15 cellular contexts compared by ENCODE assay signal in the genomic region with DNA sequence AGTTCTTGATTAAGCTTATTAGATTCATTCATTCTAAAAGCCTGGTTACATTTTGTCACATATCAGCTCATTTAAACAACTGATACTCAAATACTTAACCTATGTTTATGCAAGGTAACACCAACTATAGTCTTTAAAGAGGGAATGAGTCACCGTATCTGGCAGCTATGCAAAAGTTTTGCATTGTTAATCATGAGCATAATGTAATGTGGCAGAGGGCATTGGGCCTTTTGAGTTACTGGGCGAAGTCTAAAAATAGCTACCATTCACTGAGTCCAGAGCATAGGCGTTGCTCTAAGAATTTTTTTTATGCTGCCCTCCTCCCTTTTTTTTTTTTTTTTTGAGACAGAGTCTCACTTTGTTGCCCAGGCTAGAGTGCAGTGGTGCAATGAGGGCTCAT.
DNase-seq lines count a peak whose midpoint lies in the region; ATAC-seq, FAIRE-seq and TF ChIP-seq lines count a peak whose summit lies in the region.
"Had no signal": no experiment of that assay in that cellular context is flagged by ENCODE, and none has a peak within 500 bp of the region (broad histone marks: within the 10 kb centered on the region; RNA-seq: fewer than 3 reads in every experiment).

No MANE protein-coding gene starts in this region.

- 67% methylated on average over 3 of the region's 3 CpGs for WGBS in HUES64

- no peaks in the 10 kb centered on the region for H3K36me3 Mint-ChIP-seq in effector memory CD8-positive, alpha-beta T cell (ENCODE audit: insufficient read depth)
- H3K36me3 Mint-ChIP-seq: stimulated activated naive B cell treated with anti-CD40 and anti-IgM and Interleukin-4, amounts not matched to agents 10 μg/mL and 1 μg/mL and 100 μg/mL, for 72 hours had no signal

- H3K27me3 ChIP-seq in HUES64 (ENCODE audit: insufficient read depth, low read length) = no peaks in the 10 kb centered on the region
- H3K27me3 ChIP-seq in keratinocyte (ENCODE audit: control insufficient read depth, extremely low read depth, insufficient read depth, low read length) = no peaks in the 10 kb centered on the region
- H3K27me3 ChIP-seq: cardiac muscle cell had no signal

- H2AFZ ChIP-seq in keratinocyte (ENCODE audit: control insufficient read depth, low read length) = no peak overlapping the region

- H3K27ac ChIP-seq in HUES64 (ENCODE audit: low read depth, low read length) (peak overlapping the region; percentile 70), keratinocyte (ENCODE audit: control insufficient read depth, insufficient read depth, low read length) (peak overlapping the region; percentile 13)
- H3K27ac ChIP-seq: cardiac muscle cell had no signal

- H3K4me3 ChIP-seq in AG09309 (ENCODE audit: control insufficient read depth, low read depth, low read length) (no peak overlapping the region), HUES64 (ENCODE audit: low read length) (no peak overlapping the region), astrocyte of the spinal cord (ENCODE audit: low read depth, low read length) (no peak overlapping the region), keratinocyte (ENCODE audit: control insufficient read depth in 2 of 3, extremely low read depth in 1 of 3, insufficient read depth in 2 of 3, low read depth in 1 of 3, low read length in 3 of 3) (no peak overlapping the region)
- H3K4me3 ChIP-seq: cardiac muscle cell had no signal

- no peaks in the 10 kb centered on the region for H4K20me1 ChIP-seq in keratinocyte (ENCODE audit: control insufficient read depth, extremely low read depth, insufficient read depth, low read length)

- H3K9me3 Mint-ChIP-seq in effector memory CD8-positive, alpha-beta T cell = peaks cover 0 to 3% of the 10 kb centered on the region in 2 donors
- H3K9me3 Mint-ChIP-seq: stimulated activated naive B cell treated with anti-CD40 and anti-IgM and Interleukin-4, amounts not matched to agents 10 μg/mL and 1 μg/mL and 100 μg/mL, for 72 hours had no signal

- no peak for ATAC-seq in GM21825 (IDR thresholded peaks at IDR 0.05; ENCODE audit: unreplicated experiment)
- no peak for ATAC-seq in HG03520 (IDR thresholded peaks at IDR 0.05; ENCODE audit: unreplicated experiment)
- ATAC-seq in effector memory CD8-positive, alpha-beta T cell (replicated peaks) = no peak
- ATAC-seq: stimulated activated naive B cell treated with anti-CD40 and anti-IgM and Interleukin-4, amounts not matched to agents 10 μg/mL and 1 μg/mL and 100 μg/mL, for 72 hours had no signal

- H3K4me3 Mint-ChIP-seq in effector memory CD8-positive, alpha-beta T cell = no peak overlapping the region
- H3K4me3 Mint-ChIP-seq: activated CD4-positive, alpha-beta T cell treated with anti-CD3 and anti-CD28 coated beads, Interleukin-2, amount 10 ng/mL, durations not matched to agents 7 days and 5 days; stimulated activated naive B cell treated with anti-CD40 and anti-IgM and Interleukin-4, amounts not matched to agents 10 μg/mL and 1 μg/mL and 100 μg/mL, for 72 hours had no signal

- H3K4me1 ChIP-seq in HUES64 (ENCODE audit: insufficient read depth, low read length) (peaks cover 13% of the 10 kb centered on the region), keratinocyte (ENCODE audit: control insufficient read depth, extremely low read depth, insufficient read depth, low read length) (peaks cover 13% of the 10 kb centered on the region)

- FAIRE-seq in keratinocyte (lab: Jason Lieb, UNC) = peak; percentile 86
- FAIRE-seq: islet of Langerhans had no signal

- no peaks in the 10 kb centered on the region for H3K9me1 ChIP-seq in keratinocyte (ENCODE audit: control insufficient read depth, extremely low read depth, insufficient read depth, low read length)

- no peak overlapping the region for H3K9ac ChIP-seq in HUES64 (ENCODE audit: low read depth, low read length)
- H3K9ac ChIP-seq in keratinocyte (ENCODE audit: control insufficient read depth, extremely low read depth, insufficient read depth, low read length) = no peak overlapping the region

- no peak for TF ChIP-seq CTCF in AG09309 (IDR thresholded peaks at IDR 0.05; ENCODE audit: control insufficient read depth, insufficient read depth, low read depth, low read length, missing control alignments)
- TF ChIP-seq CTCF in astrocyte of the spinal cord (IDR thresholded peaks at IDR 0.05; ENCODE audit: low read depth, low read length) = no peak
- no peak for TF ChIP-seq CTCF in keratinocyte (optimal IDR thresholded peaks at IDR 0.05 in 1 of 3, IDR thresholded peaks at IDR 0.05 in 1 of 3, conservative IDR thresholded peaks at IDR 0.05 in 1 of 3; ENCODE audit: extremely low read depth in 1 of 3, insufficient read depth in 2 of 3, low read length in 3 of 3)

- dilution Hi-C loops in keratinocyte (cut with MboI; ENCODE audit: extremely low pct_ligation_motif_present, low sequenced_read_pairs) = no loop called here

- DNase-seq in AG09309 (ENCODE audit: low read depth) (peak; percentile 67), astrocyte of the spinal cord (ENCODE audit: low read depth, low spot score) (peak; percentile 86), keratinocyte (ENCODE audit: low read depth, low spot score) (peak; percentile 52)
- DNase-seq in activated CD4-positive, alpha-beta T cell treated with anti-CD3 and anti-CD28 coated beads for 48 hours = no peak
- DNase-seq in effector memory CD8-positive, alpha-beta T cell = no peak
- DNase-seq: activated CD4-positive, alpha-beta T cell treated with anti-CD3 and anti-CD28 coated beads, Interleukin-2, amount 10 ng/mL, durations not matched to agents 7 days and 5 days; erythroblast; NCI-H2107; stimulated activated CD4-positive, alpha-beta T cell treated with anti-CD3 and anti-CD28 coated beads, Interleukin-4, amount 100 ng/mL, for 1 hour; stimulated activated naive B cell treated with anti-CD40 and anti-IgM and Interleukin-4, amounts not matched to agents 10 μg/mL and 1 μg/mL and 100 μg/mL, for 72 hours had no signal

- H3K36me3 ChIP-seq in HUES64 (ENCODE audit: insufficient read depth, low read length) (no peaks in the 10 kb centered on the region), keratinocyte (ENCODE audit: control insufficient read depth in 2 of 2, extremely low read depth in 1 of 2, insufficient read depth in 2 of 2, low read length in 2 of 2) (no peaks in the 10 kb centered on the region)
- H3K36me3 ChIP-seq: cardiac muscle cell had no signal

- no peaks in the 10 kb centered on the region for H3K4me1 Mint-ChIP-seq in effector memory CD8-positive, alpha-beta T cell (ENCODE audit: low read depth in 2 of 2)
- H3K4me1 Mint-ChIP-seq: activated CD4-positive, alpha-beta T cell treated with anti-CD3 and anti-CD28 coated beads, Interleukin-2, amount 10 ng/mL, durations not matched to agents 7 days and 5 days; stimulated activated naive B cell treated with anti-CD40 and anti-IgM and Interleukin-4, amounts not matched to agents 10 μg/mL and 1 μg/mL and 100 μg/mL, for 72 hours had no signal

- no peaks in the 10 kb centered on the region for H3K79me2 ChIP-seq in keratinocyte (ENCODE audit: control insufficient read depth, insufficient read depth, low read length)

- in situ Hi-C loops in astrocyte of the spinal cord (cut with HindIII; ENCODE audit: low sequenced_read_pairs) = no loop called here

- H3K9me3 ChIP-seq in HUES64 (ENCODE audit: insufficient read depth, low read depth, low read length) (0 out of 2 replicates have a peak, but pooled peaks cover 5% of the 10 kb centered on the region), keratinocyte (ENCODE audit: control insufficient read depth, low read depth, low read length) (no peaks in the 10 kb centered on the region)

- H3K4me2 ChIP-seq in keratinocyte (ENCODE audit: control insufficient read depth, extremely low read depth, insufficient read depth, low read depth, low read length) = no peak overlapping the region

- no peaks in the 10 kb centered on the region for H3K27me3 Mint-ChIP-seq in effector memory CD8-positive, alpha-beta T cell
- H3K27me3 Mint-ChIP-seq: activated CD4-positive, alpha-beta T cell treated with anti-CD3 and anti-CD28 coated beads, Interleukin-2, amount 10 ng/mL, durations not matched to agents 7 days and 5 days; stimulated activated naive B cell treated with anti-CD40 and anti-IgM and Interleukin-4, amounts not matched to agents 10 μg/mL and 1 μg/mL and 100 μg/mL, for 72 hours had no signal

- H3K27ac Mint-ChIP-seq in effector memory CD8-positive, alpha-beta T cell = no peak overlapping the region
- H3K27ac Mint-ChIP-seq: activated CD4-positive, alpha-beta T cell treated with anti-CD3 and anti-CD28 coated beads, Interleukin-2, amount 10 ng/mL, durations not matched to agents 7 days and 5 days; stimulated activated naive B cell treated with anti-CD40 and anti-IgM and Interleukin-4, amounts not matched to agents 10 μg/mL and 1 μg/mL and 100 μg/mL, for 72 hours had no signal

Comparison
In these comparisons a context has a peak if more than half of its experiments do, and no peak if none do; other contexts are left out.
1. DNase-seq: peak in AG09309 (single experiment), astrocyte of the spinal cord (single experiment) and keratinocyte (single experiment); none in activated CD4-positive, alpha-beta T cell treated with anti-CD3 and anti-CD28 coated beads for 48 hours (single experiment) and effector memory CD8-positive, alpha-beta T cell (0 of 3).